In the genomic region with DNA sequence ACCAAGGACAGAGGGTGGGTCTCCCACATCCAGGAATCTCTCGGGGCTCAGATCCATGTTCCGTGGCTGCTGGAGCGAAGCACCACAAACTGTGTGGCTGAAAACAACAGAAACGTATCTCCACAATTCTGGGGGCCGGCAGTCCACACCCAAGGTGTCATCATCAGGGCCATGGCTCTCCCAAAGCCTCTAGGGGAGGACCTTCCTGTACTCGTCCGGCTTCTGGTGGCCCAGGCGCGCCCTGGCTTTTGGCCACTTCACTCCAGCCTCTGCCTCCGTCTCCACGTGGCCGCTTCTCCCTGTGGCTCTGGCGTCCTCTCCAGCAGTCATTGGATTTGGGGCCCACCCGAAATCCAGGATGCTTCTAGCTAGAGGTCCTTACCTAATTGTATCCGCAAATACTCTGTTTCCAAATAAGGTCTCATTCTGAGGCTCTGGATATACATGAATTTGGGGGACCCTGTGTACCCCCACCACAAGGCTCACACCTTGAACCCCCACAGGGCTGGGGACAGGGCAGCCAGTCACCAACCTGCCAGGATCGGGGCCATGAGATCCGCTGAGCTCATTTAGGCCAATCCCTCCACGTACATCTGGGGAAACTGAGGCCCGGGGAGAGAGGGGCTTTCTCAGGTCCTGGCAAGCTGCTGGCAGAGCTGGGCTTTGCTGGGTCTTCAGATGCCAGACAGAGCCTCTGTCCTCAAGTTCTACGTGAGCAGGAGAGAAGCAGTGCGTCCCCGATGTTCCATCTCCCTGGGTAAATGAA, we compare ENCODE assay signal across 1 cellular context.
TF ChIP-seq lines count a peak whose summit lies in the region.

No MANE protein-coding gene starts in this region.

TF ChIP-seq in WTC11, 78 proteins besides CTCF, POLR2A, EP300 and RAD21 (continued from another document):
- TF ChIP-seq, protein P1, sequence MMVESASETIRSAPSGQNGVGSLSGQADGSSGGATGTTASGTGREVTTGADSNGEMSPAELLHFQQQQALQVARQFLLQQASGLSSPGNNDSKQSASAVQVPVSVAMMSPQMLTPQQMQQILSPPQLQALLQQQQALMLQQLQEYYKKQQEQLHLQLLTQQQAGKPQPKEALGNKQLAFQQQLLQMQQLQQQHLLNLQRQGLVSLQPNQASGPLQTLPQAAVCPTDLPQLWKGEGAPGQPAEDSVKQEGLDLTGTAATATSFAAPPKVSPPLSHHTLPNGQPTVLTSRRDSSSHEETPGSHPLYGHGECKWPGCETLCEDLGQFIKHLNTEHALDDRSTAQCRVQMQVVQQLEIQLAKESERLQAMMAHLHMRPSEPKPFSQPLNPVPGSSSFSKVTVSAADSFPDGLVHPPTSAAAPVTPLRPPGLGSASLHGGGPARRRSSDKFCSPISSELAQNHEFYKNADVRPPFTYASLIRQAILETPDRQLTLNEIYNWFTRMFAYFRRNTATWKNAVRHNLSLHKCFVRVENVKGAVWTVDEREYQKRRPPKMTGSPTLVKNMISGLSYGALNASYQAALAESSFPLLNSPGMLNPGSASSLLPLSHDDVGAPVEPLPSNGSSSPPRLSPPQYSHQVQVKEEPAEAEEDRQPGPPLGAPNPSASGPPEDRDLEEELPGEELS (CRISPR knock-in tag; IDR thresholded peaks at IDR 0.05): no peak
- TF ChIP-seq HMGA2 (CRISPR knock-in tag; IDR thresholded peaks at IDR 0.05) (no peak), NFATC4 (CRISPR knock-in tag; IDR thresholded peaks at IDR 0.05) (no peak), ZNF416 (CRISPR knock-in tag; IDR thresholded peaks at IDR 0.05) (no peak)
